Comparison of ENCODE assay signal across 2 cellular contexts in genomic region chr7:13992621-13992982, GRCh38.
A peak's percentile ranks its signal among the peaks of the same experiment; 100 is the strongest.
TF ChIP-seq lines count a peak whose summit lies in the region.

No MANE protein-coding gene starts in this region.

TF ChIP-seq in liver, 16 proteins besides CTCF, POLR2A, EP300 and RAD21:
- TF ChIP-seq EGR1 (IDR thresholded peaks at IDR 0.05; ENCODE audit: low read depth in 2 of 2), result peak in 1 of 2 donors; percentile 38
- no peak for TF ChIP-seq FOXA1 (IDR thresholded peaks at IDR 0.05)
- peak; percentile 30 for TF ChIP-seq ZBTB33 (IDR thresholded peaks at IDR 0.05)
- TF ChIP-seq REST (IDR thresholded peaks at IDR 0.05), result no peak
- peak in 1 of 2 donors; percentile 11 for TF ChIP-seq JUND (IDR thresholded peaks at IDR 0.05)
- peak in 1 of 2 donors; percentile 48 for TF ChIP-seq RXRA (IDR thresholded peaks at IDR 0.05)
- no peak for TF ChIP-seq TAF1 (conservative IDR thresholded peaks at IDR 0.05)
- TF ChIP-seq, protein P1, sequence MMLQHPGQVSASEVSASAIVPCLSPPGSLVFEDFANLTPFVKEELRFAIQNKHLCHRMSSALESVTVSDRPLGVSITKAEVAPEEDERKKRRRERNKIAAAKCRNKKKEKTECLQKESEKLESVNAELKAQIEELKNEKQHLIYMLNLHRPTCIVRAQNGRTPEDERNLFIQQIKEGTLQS (IDR thresholded peaks at IDR 0.05), result no peak
- peak; percentile 51 to 54 for TF ChIP-seq HNF4A (conservative IDR thresholded peaks at IDR 0.05)
- TF ChIP-seq GABPA (IDR thresholded peaks at IDR 0.05 in 1 of 2, conservative IDR thresholded peaks at IDR 0.05 in 1 of 2), result no peak
- peak; percentile 54 for TF ChIP-seq SP1 (IDR thresholded peaks at IDR 0.05)
- TF ChIP-seq YY1 (IDR thresholded peaks at IDR 0.05), result peak; percentile 80
- no peak for TF ChIP-seq FOXA2 (IDR thresholded peaks at IDR 0.05)
- no peak for TF ChIP-seq NR2F2 (IDR thresholded peaks at IDR 0.05)
- no peak for TF ChIP-seq HNF4G (IDR thresholded peaks at IDR 0.05)
- TF ChIP-seq MAX (IDR thresholded peaks at IDR 0.05), result no peak

TF ChIP-seq in HepG2, 621 proteins besides CTCF, POLR2A, EP300 and RAD21:
- TF ChIP-seq NBN (conservative IDR thresholded peaks at IDR 0.05) (no peak), HNRNPH1 (optimal IDR thresholded peaks at IDR 0.05; ENCODE audit: low read depth, low read length) (no peak), MED8 (CRISPR knock-in tag; IDR thresholded peaks at IDR 0.05; ENCODE audit: insufficient replicate concordance) (no peak), KLF11 (CRISPR knock-in tag; IDR thresholded peaks at IDR 0.05) (no peak), ZFAT (CRISPR knock-in tag; conservative IDR thresholded peaks at IDR 0.05) (no peak), EEA1 (CRISPR knock-in tag; IDR thresholded peaks at IDR 0.05; ENCODE audit: borderline replicate concordance) (no peak)
- TF ChIP-seq, protein P2, sequence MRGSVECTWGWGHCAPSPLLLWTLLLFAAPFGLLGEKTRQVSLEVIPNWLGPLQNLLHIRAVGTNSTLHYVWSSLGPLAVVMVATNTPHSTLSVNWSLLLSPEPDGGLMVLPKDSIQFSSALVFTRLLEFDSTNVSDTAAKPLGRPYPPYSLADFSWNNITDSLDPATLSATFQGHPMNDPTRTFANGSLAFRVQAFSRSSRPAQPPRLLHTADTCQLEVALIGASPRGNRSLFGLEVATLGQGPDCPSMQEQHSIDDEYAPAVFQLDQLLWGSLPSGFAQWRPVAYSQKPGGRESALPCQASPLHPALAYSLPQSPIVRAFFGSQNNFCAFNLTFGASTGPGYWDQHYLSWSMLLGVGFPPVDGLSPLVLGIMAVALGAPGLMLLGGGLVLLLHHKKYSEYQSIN (CRISPR knock-in tag; IDR thresholded peaks at IDR 0.05; ENCODE audit: borderline replicate concordance), result no peak
